ENCODE assay signal across 12 cellular contexts in the genomic region with DNA sequence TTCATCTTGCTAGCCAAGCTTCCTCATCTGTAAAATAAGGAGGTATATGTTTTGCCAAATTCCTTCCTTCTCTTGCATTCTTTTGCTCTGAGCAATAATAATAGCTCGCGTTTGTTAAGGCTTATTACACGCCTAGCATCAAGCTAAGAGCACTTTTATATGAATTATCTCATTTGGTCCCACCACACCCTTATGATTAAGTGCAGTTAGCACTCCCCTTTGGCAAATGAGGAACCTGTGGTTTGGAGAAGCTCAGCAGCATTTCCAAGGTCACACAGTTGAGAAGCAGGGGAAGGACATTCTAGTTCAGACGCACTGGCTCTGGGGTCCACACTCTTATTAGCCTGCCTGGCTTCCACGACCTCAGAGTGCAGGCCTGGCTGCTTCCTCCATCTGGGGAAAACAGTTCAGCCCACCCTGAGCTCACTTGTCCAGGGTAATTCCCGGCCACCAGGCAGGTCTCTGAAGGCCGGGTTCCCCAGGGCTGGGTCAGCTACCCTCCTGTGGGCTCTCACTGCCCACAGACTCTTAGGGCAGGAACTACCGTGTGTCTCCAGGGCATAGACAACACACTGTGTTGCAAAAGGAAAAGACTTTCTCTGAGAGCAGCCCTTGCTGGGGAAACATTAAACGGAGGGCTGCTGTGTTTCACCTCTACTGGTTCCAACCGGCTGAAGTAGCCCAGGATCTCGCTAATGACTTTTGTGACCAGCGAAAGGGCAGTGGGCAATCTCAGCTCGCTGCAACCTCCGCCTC. TPM values are rescaled to one million over a fixed set of nuclear protein-coding genes. Genes with fewer than 3 reads are reported as not detected.
DNase-seq lines count a peak whose midpoint lies in the region; ATAC-seq and TF ChIP-seq lines count a peak whose summit lies in the region.
"Had no signal": no experiment of that assay in that cellular context is flagged by ENCODE, and none has a peak within 500 bp of the region (broad histone marks: within the 10 kb centered on the region; RNA-seq: fewer than 3 reads in every experiment).

No MANE protein-coding gene starts in this region.

- H3K27ac Mint-ChIP-seq in MCF 10A (ENCODE audit: low read depth, unreplicated experiment) = peak overlapping the region; percentile 50
- H3K27ac Mint-ChIP-seq: activated CD8-positive, alpha-beta T cell treated with anti-CD3 and anti-CD28 coated beads for 36 hours had no signal

- peak; percentile 82 for ATAC-seq in foreskin keratinocyte
- ATAC-seq in upper lobe of right lung = peak; percentile 80
- no peak for ATAC-seq in GM18520 (IDR thresholded peaks at IDR 0.05; ENCODE audit: unreplicated experiment)
- no peak for ATAC-seq in GM19397 (IDR thresholded peaks at IDR 0.05; ENCODE audit: unreplicated experiment)
- ATAC-seq: activated CD8-positive, alpha-beta T cell treated with anti-CD3 and anti-CD28 coated beads for 36 hours had no signal

- no peak for TF ChIP-seq POLR2A in breast epithelium (IDR thresholded peaks at IDR 0.05)
- TF ChIP-seq POLR2A in spleen (IDR thresholded peaks at IDR 0.05) = no peak

- H3K27me3 Mint-ChIP-seq in MCF 10A (ENCODE audit: insufficient read depth, unreplicated experiment) = no peaks in the 10 kb centered on the region
- H3K27me3 Mint-ChIP-seq: activated CD8-positive, alpha-beta T cell treated with anti-CD3 and anti-CD28 coated beads for 36 hours had no signal

- H3K9me3 Mint-ChIP-seq in MCF 10A (ENCODE audit: unreplicated experiment) = no peaks in the 10 kb centered on the region
- H3K9me3 Mint-ChIP-seq: activated CD8-positive, alpha-beta T cell treated with anti-CD3 and anti-CD28 coated beads for 36 hours had no signal

- POLR2A ChIA-PET in MCF 10A (lab: Yijun Ruan, JAX) = interaction anchor here (0.6 to 1.2 kb wide), 4 partner anchors 8 to 1676 kb away, joined by 3 to 4 read pairs (median 3); no protein-coding TSS in a partner anchor

- peaks cover 35% of the 10 kb centered on the region for H3K4me1 Mint-ChIP-seq in MCF 10A (ENCODE audit: insufficient read depth, unreplicated experiment)

- DNase-seq in MCF 10A (ENCODE audit: unreplicated experiment) = peak; percentile 53
- no peak for DNase-seq in breast epithelium (ENCODE audit: low spot score in 2 of 2)
- DNase-seq in SKM-1 (lab: John Stamatoyannopoulos, UW; ENCODE audit: unreplicated experiment) = peak; percentile 15
- peak; percentile 85 to 98 for DNase-seq in foreskin keratinocyte
- DNase-seq in upper lobe of right lung = no peak
- no peak for DNase-seq in spleen
- DNase-seq: activated CD8-positive, alpha-beta T cell treated with anti-CD3 and anti-CD28 coated beads for 36 hours; psoas muscle had no signal

- H3K4me1 ChIP-seq in breast epithelium = no peaks in the 10 kb centered on the region
- peaks cover 19% of the 10 kb centered on the region for H3K4me1 ChIP-seq in foreskin keratinocyte
- peaks cover 15% of the 10 kb centered on the region for H3K4me1 ChIP-seq in upper lobe of right lung
- peaks cover 0 to 17% (median 3%) of the 10 kb centered on the region in 6 donors for H3K4me1 ChIP-seq in spleen
- H3K4me1 ChIP-seq: psoas muscle had no signal

- H3K36me3 ChIP-seq in breast epithelium (no peaks in the 10 kb centered on the region), upper lobe of right lung (no peaks in the 10 kb centered on the region), spleen (no peaks in the 10 kb centered on the region)

- H3K4me3 ChIP-seq in breast epithelium (no peak overlapping the region), upper lobe of right lung (no peak overlapping the region), spleen (no peak overlapping the region)
- H3K4me3 ChIP-seq: psoas muscle had no signal

- WGBS in spleen, 5 donors = 55 to 78% (median 60%) methylated on average over 13 to 14 of the region's 14 CpGs

- H3K4me3 Mint-ChIP-seq in MCF 10A (ENCODE audit: unreplicated experiment) = no peak overlapping the region
- H3K4me3 Mint-ChIP-seq: activated CD8-positive, alpha-beta T cell treated with anti-CD3 and anti-CD28 coated beads for 36 hours; brain had no signal

- H3K27ac ChIP-seq in breast epithelium (no peak overlapping the region), foreskin keratinocyte (peak overlapping the region; percentile 31), upper lobe of right lung (peak overlapping the region; percentile 55), spleen (peak overlapping the region in 3 of 8 donors; percentile 45 to 57 (median 51))
- H3K27ac ChIP-seq: 22Rv1, psoas muscle had no signal

- H3K9me3 ChIP-seq in breast epithelium (no peaks in the 10 kb centered on the region), upper lobe of right lung (no peaks in the 10 kb centered on the region), spleen (no peaks in the 10 kb centered on the region)
- H3K9me3 ChIP-seq: psoas muscle had no signal

- TSS peak; percentile 42 for BruUV-seq in MCF 10A (replicated peaks; lab: Mats Ljungman, UMichigan)

- CTCF ChIA-PET in MCF 10A (lab: Yijun Ruan, JAX) = interaction anchor here (0.8 to 2.0 kb wide), 6 partner anchors 8 to 519 kb away, joined by 3 to 8 read pairs (median 4); no protein-coding TSS in a partner anchor

- H3K27me3 ChIP-seq in breast epithelium = no peaks in the 10 kb centered on the region
- H3K27me3 ChIP-seq in foreskin keratinocyte = no peaks in the 10 kb centered on the region
- H3K27me3 ChIP-seq in upper lobe of right lung = no peaks in the 10 kb centered on the region
- no peaks in the 10 kb centered on the region for H3K27me3 ChIP-seq in spleen (replicated peaks in 1 of 7)

- no peaks in the 10 kb centered on the region for H3K36me3 Mint-ChIP-seq in MCF 10A (ENCODE audit: insufficient read depth, unreplicated experiment)
- H3K36me3 Mint-ChIP-seq: brain had no signal

- intact Hi-C loops in MCF 10A (cut with micrococcal nuclease) = no loop called here
- intact Hi-C loops in breast epithelium (cut with DNase I; ENCODE audit: low total_unique reads) = no loop called here
- intact Hi-C loops in upper lobe of right lung (cut with DNase I) = no loop called here
- intact Hi-C loops in spleen (cut with DNase I; ENCODE audit: low total_unique reads) = no loop called here

- TF ChIP-seq CTCF in MCF 10A (IDR thresholded peaks at IDR 0.05; ENCODE audit: unreplicated experiment) (no peak), breast epithelium (IDR thresholded peaks at IDR 0.05) (no peak), foreskin keratinocyte (conservative IDR thresholded peaks at IDR 0.05) (no peak), upper lobe of right lung (IDR thresholded peaks at IDR 0.05) (no peak), spleen (IDR thresholded peaks at IDR 0.05 in 8 of 11, conservative IDR thresholded peaks at IDR 0.05 in 3 of 11) (no peak)

RNA-seq across cellular contexts. Expression of gene FBP1, which starts 10.0 kb away (rescaled TPM):
- total RNA-seq in MCF 10A (2022) (not detected in 2 replicates), breast epithelium (10 to 100 TPM in 2 of 3 donors, 1 to 10 TPM in 1; 7.4 to 41.1 (median 33.4) TPM), foreskin keratinocyte (not detected in 2 replicates), upper lobe of right lung (357 TPM), spleen (10 to 100 TPM in 6 of 7 donors, 1 to 10 TPM in 1; 9.4 to 22.3 (median 14.1) TPM)
- polyA plus RNA-seq in foreskin keratinocyte (not detected in 2 replicates), spleen (10 to 100 TPM in 1 of 3 donors, 1 to 10 TPM in 2; 7.9 to 57.4 (median 9.8) TPM)

RNA-seq across cellular contexts. Expression of gene FBP2, which starts 55.7 kb away (rescaled TPM):
- total RNA-seq in MCF 10A (2022) (not detected in 2 replicates), breast epithelium (not detected), foreskin keratinocyte (not detected in 2 replicates), upper lobe of right lung (not detected), spleen (not detected)
- polyA plus RNA-seq in foreskin keratinocyte (not detected in 2 replicates), spleen (under 1 TPM in 2 of 3 donors, not detected in 1; 0.06 to 0.50 TPM)
- total RNA-seq: activated CD8-positive, alpha-beta T cell treated with anti-CD3 and anti-CD28 coated beads for 36 hours had no signal

Comparison
In these comparisons a context has a peak if more than half of its experiments do, and no peak if none do; other contexts are left out.
1. DNase-seq: peak in MCF 10A (single experiment), SKM-1 (single experiment) and foreskin keratinocyte (2 of 2); none in breast epithelium (0 of 2), upper lobe of right lung (single experiment) and spleen (single experiment).
2. H3K27ac ChIP-seq: peak in foreskin keratinocyte (single experiment) and upper lobe of right lung (single experiment); none in breast epithelium (0 of 2).
3. ATAC-seq: peak in foreskin keratinocyte (single experiment) and upper lobe of right lung (single experiment); none in GM18520 (single experiment) and GM19397 (single experiment).